In the genomic region with DNA sequence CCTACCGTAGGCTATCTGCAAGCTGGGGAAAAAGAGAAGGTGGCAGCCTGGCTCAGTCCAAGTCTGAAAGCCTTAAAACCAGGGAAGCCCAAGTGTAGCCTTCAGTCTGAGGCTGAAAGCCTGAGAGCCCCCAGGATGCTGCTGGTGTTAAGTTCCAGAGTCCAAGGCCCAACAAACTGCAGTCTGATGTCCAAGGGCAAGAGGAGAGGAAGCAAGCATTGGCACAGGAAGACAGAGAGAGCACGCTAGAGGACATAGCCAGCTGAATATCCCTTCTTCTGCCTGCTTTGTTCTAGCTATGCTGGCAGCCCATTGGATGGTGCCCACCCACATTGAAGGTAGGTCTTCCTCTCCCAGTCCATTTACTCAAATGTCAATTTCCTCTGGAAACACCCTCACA, we compare ENCODE assay signal across 28 cellular contexts.
"Had no signal": no experiment of that assay in that cellular context is flagged by ENCODE, and none has a peak within 500 bp of the region (broad histone marks: within the 10 kb centered on the region; RNA-seq: fewer than 3 reads in every experiment).

No MANE protein-coding gene starts in this region.

- H3K36me3 Mint-ChIP-seq: stimulated activated effector memory CD8-positive, alpha-beta T cell treated with anti-CD3 and anti-CD28 coated beads, Interleukin-12 subunit alpha, Interleukin-12 subunit beta, amount 100 ng/mL, for 72 hours; stimulated activated memory B cell treated with anti-CD40 and anti-IgM and Interleukin-4, amounts not matched to agents 10 μg/mL and 1 μg/mL and 100 μg/mL, for 72 hours; type B pancreatic cell had no signal

- FAIRE-seq: urothelium cell line had no signal

- H3K4me3 ChIP-seq: stomach, suprapubic skin, testis, thoracic aorta, thyroid gland, tibial artery, tibial nerve, transverse colon, upper lobe of left lung, upper lobe of right lung, uterus, vagina had no signal

- H3K9me3 Mint-ChIP-seq: stimulated activated effector memory CD8-positive, alpha-beta T cell treated with anti-CD3 and anti-CD28 coated beads, Interleukin-12 subunit alpha, Interleukin-12 subunit beta, amount 100 ng/mL, for 72 hours; stimulated activated naive CD8-positive, alpha-beta T cell treated with anti-CD3 and anti-CD28 coated beads, Interleukin-15, amount 100 ng/mL, for 72 hours; stimulated activated naive CD8-positive, alpha-beta T cell treated with anti-CD3 and anti-CD28 coated beads, Interleukin-15, Interleukin-2, amounts not matched to agents 100 ng/mL and 50 ng/mL, for 24 hours had no signal

- H3K9me3 ChIP-seq: testis, thoracic aorta, thyroid gland, transverse colon, upper lobe of left lung, upper lobe of right lung, uterus, vagina had no signal

- H3K27me3 ChIP-seq: stomach, suprapubic skin, testis, thyroid gland, tibial artery, tibial nerve, transverse colon, upper lobe of left lung, upper lobe of right lung, uterus, vagina had no signal

- H3K27ac ChIP-seq: stomach, suprapubic skin, testis, thoracic aorta, thyroid gland, tibial artery, tibial nerve, transverse colon, upper lobe of left lung, upper lobe of right lung, uterus, vagina had no signal

- H3K27ac Mint-ChIP-seq: stimulated activated effector memory CD8-positive, alpha-beta T cell treated with anti-CD3 and anti-CD28 coated beads, Interleukin-12 subunit alpha, Interleukin-12 subunit beta, amount 100 ng/mL, for 72 hours; stimulated activated memory B cell treated with anti-CD40 and anti-IgM and Interleukin-4, amounts not matched to agents 10 μg/mL and 1 μg/mL and 100 μg/mL, for 72 hours; stimulated activated naive B cell treated with anti-CD40 and anti-IgM and Interleukin-4, amounts not matched to agents 10 μg/mL and 1 μg/mL and 100 μg/mL, for 72 hours; stimulated activated naive CD8-positive, alpha-beta T cell treated with anti-CD3 and anti-CD28 coated beads, Interleukin-15, amount 100 ng/mL, for 72 hours; stimulated activated naive CD8-positive, alpha-beta T cell treated with anti-CD3 and anti-CD28 coated beads, Interleukin-15, Interleukin-2, amounts not matched to agents 100 ng/mL and 50 ng/mL, for 24 hours; type B pancreatic cell had no signal

- H3K36me3 ChIP-seq: stomach, suprapubic skin, thoracic aorta, thyroid gland, tibial artery, tibial nerve, transverse colon, upper lobe of left lung, upper lobe of right lung, uterus, vagina had no signal

- H3K4me3 Mint-ChIP-seq: stimulated activated effector memory CD8-positive, alpha-beta T cell treated with anti-CD3 and anti-CD28 coated beads, Interleukin-12 subunit alpha, Interleukin-12 subunit beta, amount 100 ng/mL, for 72 hours; stimulated activated memory B cell treated with anti-CD40 and anti-IgM and Interleukin-4, amounts not matched to agents 10 μg/mL and 1 μg/mL and 100 μg/mL, for 72 hours; stimulated activated naive B cell treated with anti-CD40 and anti-IgM and Interleukin-4, amounts not matched to agents 10 μg/mL and 1 μg/mL and 100 μg/mL, for 72 hours; stimulated activated naive CD8-positive, alpha-beta T cell treated with anti-CD3 and anti-CD28 coated beads, Interleukin-15, amount 100 ng/mL, for 72 hours; stimulated activated naive CD8-positive, alpha-beta T cell treated with anti-CD3 and anti-CD28 coated beads, Interleukin-15, Interleukin-2, amounts not matched to agents 100 ng/mL and 50 ng/mL, for 24 hours; type B pancreatic cell had no signal

- H3K4me1 Mint-ChIP-seq: stimulated activated effector memory CD8-positive, alpha-beta T cell treated with anti-CD3 and anti-CD28 coated beads, Interleukin-12 subunit alpha, Interleukin-12 subunit beta, amount 100 ng/mL, for 72 hours; stimulated activated memory B cell treated with anti-CD40 and anti-IgM and Interleukin-4, amounts not matched to agents 10 μg/mL and 1 μg/mL and 100 μg/mL, for 72 hours; stimulated activated naive B cell treated with anti-CD40 and anti-IgM and Interleukin-4, amounts not matched to agents 10 μg/mL and 1 μg/mL and 100 μg/mL, for 72 hours had no signal

- ATAC-seq: stimulated activated effector memory CD8-positive, alpha-beta T cell treated with anti-CD3 and anti-CD28 coated beads, Interleukin-12 subunit alpha, Interleukin-12 subunit beta, amount 100 ng/mL, for 72 hours; stimulated activated memory B cell treated with anti-CD40 and anti-IgM and Interleukin-4, amounts not matched to agents 10 μg/mL and 1 μg/mL and 100 μg/mL, for 72 hours; stimulated activated naive B cell treated with anti-CD40 and anti-IgM and Interleukin-4, amounts not matched to agents 10 μg/mL and 1 μg/mL and 100 μg/mL, for 72 hours; stimulated activated naive CD8-positive, alpha-beta T cell treated with anti-CD3 and anti-CD28 coated beads, Interleukin-15, amount 100 ng/mL, for 72 hours; stimulated activated naive CD8-positive, alpha-beta T cell treated with anti-CD3 and anti-CD28 coated beads, Interleukin-15, Interleukin-2, amounts not matched to agents 100 U/mL and 50 U/mL, for 24 hours; upper lobe of right lung had no signal

- H3K4me1 ChIP-seq: stomach, suprapubic skin, testis, thyroid gland, tibial artery, tibial nerve, transverse colon, upper lobe of left lung, upper lobe of right lung, uterus, vagina had no signal

- DNase-seq: stimulated activated CD4-positive, alpha-beta T cell treated with anti-CD3 and anti-CD28 coated beads, Interleukin-2, amount 100 ng/mL, for 48 hours; stimulated activated CD4-positive, alpha-beta T cell treated with anti-CD3 and anti-CD28 coated beads, Interleukin-4, amount 100 ng/mL, for 1 hour; stimulated activated CD4-positive, alpha-beta T cell treated with anti-CD3 and anti-CD28 coated beads, Interleukin-4, amount 100 ng/mL, for 24 hours; stimulated activated CD4-positive, alpha-beta T cell treated with anti-CD3 and anti-CD28 coated beads, Interleukin-4, amount 100 ng/mL, for 4 hours; stimulated activated CD8-positive, alpha-beta memory T cell treated with anti-CD3 and anti-CD28 coated beads, Interleukin-4, amount 100 ng/mL, for 48 hours; stimulated activated naive B cell treated with anti-CD40 and anti-IgM and Interleukin-4, amounts not matched to agents 10 μg/mL and 1 μg/mL and 100 μg/mL, for 72 hours; stimulated activated naive CD4-positive, alpha-beta T cell; stimulated activated naive CD4-positive, alpha-beta T cell treated with Interleukin-2 at 50 U/mL for 16 hours; stimulated activated naive CD8-positive, alpha-beta T cell treated with anti-CD3 and anti-CD28 coated beads, Interleukin-15, amount 100 ng/mL, for 72 hours; stimulated activated naive CD8-positive, alpha-beta T cell treated with anti-CD3 and anti-CD28 coated beads, Interleukin-15, Interleukin-2, amounts not matched to agents 100 U/mL and 50 U/mL, for 24 hours; stomach; substantia nigra; testis; thyroid gland; tibial artery; transverse colon; upper lobe of left lung; upper lobe of right lung; uterus had no signal
